Comparison of ENCODE assay signal across 1 cellular context in the genomic region with DNA sequence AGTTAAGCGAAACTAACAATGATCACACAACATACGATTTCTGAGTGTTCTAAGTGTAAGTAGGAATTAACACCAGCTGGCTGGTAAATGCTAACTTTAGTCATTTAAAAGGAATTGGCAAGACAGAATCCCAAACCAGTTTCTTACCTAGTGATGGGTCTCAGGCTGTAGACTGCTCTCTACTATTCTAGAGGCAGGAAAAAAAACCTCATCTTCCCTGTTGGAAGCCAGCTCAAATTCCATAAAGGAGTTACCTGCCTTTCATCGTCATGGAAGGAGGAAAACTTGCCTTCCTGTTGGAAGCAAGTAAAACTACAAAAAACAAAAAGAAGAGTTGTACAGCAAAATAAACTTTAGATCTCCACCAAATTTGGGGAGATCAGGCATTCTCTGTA.
TF ChIP-seq lines count a peak whose summit lies in the region.

No MANE protein-coding gene starts in this region.

TF ChIP-seq in WTC11, 78 proteins besides CTCF, POLR2A, EP300 and RAD21:
- TF ChIP-seq NR2C2 (CRISPR knock-in tag; IDR thresholded peaks at IDR 0.05) (no peak), ZNF263 (CRISPR knock-in tag; IDR thresholded peaks at IDR 0.05; ENCODE audit: low read depth) (no peak), SP1 (CRISPR knock-in tag; conservative IDR thresholded peaks at IDR 0.05) (no peak), PRRX2 (CRISPR knock-in tag; IDR thresholded peaks at IDR 0.05) (no peak), HMGA2 (CRISPR knock-in tag; IDR thresholded peaks at IDR 0.05) (no peak), IRF2 (CRISPR knock-in tag; IDR thresholded peaks at IDR 0.05; ENCODE audit: borderline replicate concordance, low read depth) (no peak), NFE2L1 (CRISPR knock-in tag; IDR thresholded peaks at IDR 0.05) (no peak), NFATC4 (CRISPR knock-in tag; IDR thresholded peaks at IDR 0.05) (no peak)
- TF ChIP-seq, protein P1, sequence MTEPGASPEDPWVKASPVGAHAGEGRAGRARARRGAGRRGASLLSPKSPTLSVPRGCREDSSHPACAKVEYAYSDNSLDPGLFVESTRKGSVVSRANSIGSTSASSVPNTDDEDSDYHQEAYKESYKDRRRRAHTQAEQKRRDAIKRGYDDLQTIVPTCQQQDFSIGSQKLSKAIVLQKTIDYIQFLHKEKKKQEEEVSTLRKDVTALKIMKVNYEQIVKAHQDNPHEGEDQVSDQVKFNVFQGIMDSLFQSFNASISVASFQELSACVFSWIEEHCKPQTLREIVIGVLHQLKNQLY (CRISPR knock-in tag; IDR thresholded peaks at IDR 0.05), result no peak
- TF ChIP-seq, protein P2, sequence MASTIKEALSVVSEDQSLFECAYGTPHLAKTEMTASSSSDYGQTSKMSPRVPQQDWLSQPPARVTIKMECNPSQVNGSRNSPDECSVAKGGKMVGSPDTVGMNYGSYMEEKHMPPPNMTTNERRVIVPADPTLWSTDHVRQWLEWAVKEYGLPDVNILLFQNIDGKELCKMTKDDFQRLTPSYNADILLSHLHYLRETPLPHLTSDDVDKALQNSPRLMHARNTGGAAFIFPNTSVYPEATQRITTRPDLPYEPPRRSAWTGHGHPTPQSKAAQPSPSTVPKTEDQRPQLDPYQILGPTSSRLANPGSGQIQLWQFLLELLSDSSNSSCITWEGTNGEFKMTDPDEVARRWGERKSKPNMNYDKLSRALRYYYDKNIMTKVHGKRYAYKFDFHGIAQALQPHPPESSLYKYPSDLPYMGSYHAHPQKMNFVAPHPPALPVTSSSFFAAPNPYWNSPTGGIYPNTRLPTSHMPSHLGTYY (CRISPR knock-in tag; IDR thresholded peaks at IDR 0.05), result no peak
- TF ChIP-seq, protein P3, sequence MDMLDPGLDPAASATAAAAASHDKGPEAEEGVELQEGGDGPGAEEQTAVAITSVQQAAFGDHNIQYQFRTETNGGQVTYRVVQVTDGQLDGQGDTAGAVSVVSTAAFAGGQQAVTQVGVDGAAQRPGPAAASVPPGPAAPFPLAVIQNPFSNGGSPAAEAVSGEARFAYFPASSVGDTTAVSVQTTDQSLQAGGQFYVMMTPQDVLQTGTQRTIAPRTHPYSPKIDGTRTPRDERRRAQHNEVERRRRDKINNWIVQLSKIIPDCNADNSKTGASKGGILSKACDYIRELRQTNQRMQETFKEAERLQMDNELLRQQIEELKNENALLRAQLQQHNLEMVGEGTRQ (CRISPR knock-in tag; IDR thresholded peaks at IDR 0.05), result no peak
- TF ChIP-seq, protein P4, sequence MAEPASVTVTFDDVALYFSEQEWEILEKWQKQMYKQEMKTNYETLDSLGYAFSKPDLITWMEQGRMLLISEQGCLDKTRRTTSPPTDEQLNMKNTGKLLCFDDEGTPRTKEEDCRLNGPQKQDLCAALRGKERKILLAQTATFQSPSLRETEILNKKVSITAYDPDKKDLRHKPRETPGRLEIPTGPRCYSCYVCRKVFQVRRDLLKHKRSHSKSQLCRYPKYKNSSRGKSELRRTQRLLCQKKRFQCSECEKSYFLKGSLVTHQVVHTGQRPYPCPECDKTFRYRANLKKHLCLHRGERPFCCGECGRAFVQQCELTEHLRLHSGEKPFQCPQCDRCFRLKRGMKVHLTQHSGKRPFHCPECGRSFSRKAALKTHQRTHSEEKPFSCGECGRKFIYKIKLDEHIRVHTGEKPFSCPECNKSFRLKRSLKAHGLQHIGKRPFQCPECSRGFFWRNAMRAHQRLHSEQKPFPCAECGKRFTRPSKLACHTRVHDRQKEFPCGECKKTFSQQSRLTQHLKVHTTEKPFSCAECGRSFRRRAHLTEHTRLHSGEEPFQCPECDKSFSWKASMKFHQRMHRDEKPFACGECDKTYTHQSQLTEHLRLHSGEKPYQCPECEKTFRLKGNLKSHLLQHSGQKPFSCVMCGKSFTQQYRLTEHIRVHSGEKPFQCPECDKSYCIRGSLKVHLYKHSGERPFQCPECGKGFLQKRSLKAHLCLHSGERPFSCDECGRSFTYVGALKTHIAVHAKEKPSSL (CRISPR knock-in tag; conservative IDR thresholded peaks at IDR 0.05), result no peak
- TF ChIP-seq, protein P5, sequence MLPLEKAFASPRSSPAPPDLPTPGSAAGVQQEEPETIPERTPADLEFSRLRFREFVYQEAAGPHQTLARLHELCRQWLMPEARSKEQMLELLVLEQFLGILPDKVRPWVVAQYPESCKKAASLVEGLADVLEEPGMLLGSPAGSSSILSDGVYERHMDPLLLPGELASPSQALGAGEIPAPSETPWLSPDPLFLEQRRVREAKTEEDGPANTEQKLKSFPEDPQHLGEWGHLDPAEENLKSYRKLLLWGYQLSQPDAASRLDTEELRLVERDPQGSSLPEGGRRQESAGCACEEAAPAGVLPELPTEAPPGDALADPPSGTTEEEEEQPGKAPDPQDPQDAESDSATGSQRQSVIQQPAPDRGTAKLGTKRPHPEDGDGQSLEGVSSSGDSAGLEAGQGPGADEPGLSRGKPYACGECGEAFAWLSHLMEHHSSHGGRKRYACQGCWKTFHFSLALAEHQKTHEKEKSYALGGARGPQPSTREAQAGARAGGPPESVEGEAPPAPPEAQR (CRISPR knock-in tag; IDR thresholded peaks at IDR 0.05), result no peak
TF ChIP-seq in WTC11: peak in this region for 0.
